30 cellular contexts compared by ENCODE assay signal in genomic region chr12:23096321-23096720, GRCh38.
"Had no signal": no experiment of that assay in that cellular context is flagged by ENCODE, and none has a peak within 500 bp of the region (broad histone marks: within the 10 kb centered on the region; RNA-seq: fewer than 3 reads in every experiment).

No MANE protein-coding gene starts in this region.

- H3K27ac ChIP-seq: ascending aorta, brain microvascular endothelial cell, epithelial cell of prostate, esophagus squamous epithelium, gastroesophageal sphincter, WERI-Rb-1 had no signal

- ATAC-seq: activated CD4-positive, CD25-positive, alpha-beta regulatory T cell treated with anti-CD3 and anti-CD28 coated beads, Interleukin-2, amount 50 U/mL, for 24 hours; activated CD8-positive, alpha-beta T cell treated with anti-CD3 and anti-CD28 coated beads for 36 hours; activated T-cell treated with anti-CD3 and anti-CD28 coated beads, Interleukin-2, amount 50 U/mL, for 4 hours; activated T-helper 17 cell treated with anti-CD3 and anti-CD28 coated beads, Interleukin-2, amount 50 U/mL, for 72 hours; effector memory CD8-positive, alpha-beta T cell; gastroesophageal sphincter; T-helper 17 cell had no signal

- FAIRE-seq: colon had no signal

- H3K4me3 ChIP-seq: ascending aorta, esophagus squamous epithelium, gastroesophageal sphincter had no signal

- DNase-seq: activated B cell treated with CpG ODN at 0.5 μM for 24 hours; activated CD4-positive, alpha-beta T cell treated with anti-CD3 and anti-CD28 coated beads for 48 hours; activated CD4-positive, alpha-beta T cell treated with anti-CD3 and anti-CD28 coated beads, Interleukin-2, amount 50 U/mL, for 1 hour; activated CD4-positive, alpha-beta T cell treated with anti-CD3 and anti-CD28 coated beads, Interleukin-2, amount 50 U/mL, for 48 hours; activated CD8-positive, alpha-beta memory T cell treated with anti-CD3 and anti-CD28 coated beads for 24 hours; activated CD8-positive, alpha-beta T cell treated with anti-CD3 and anti-CD28 coated beads for 36 hours; activated effector memory CD4-positive, alpha-beta T cell treated with Interleukin-2 at 50 U/mL for 16 hours; activated gamma-delta T cell treated with Interleukin-2 at 50 U/mL for 16 hours; activated naive CD4-positive, alpha-beta T cell treated with anti-CD3 and anti-CD28 coated beads, Interleukin-2, amount 50 U/mL, for 16 hours; activated naive CD4-positive, alpha-beta T cell treated with Interleukin-2 at 50 U/mL for 16 hours; activated T-cell treated with anti-CD3 and anti-CD28 coated beads, Interleukin-2, amount 50 U/mL, for 4 hours; amygdala; brain microvascular endothelial cell; caudate nucleus; cortex of kidney; dermis blood vessel endothelial cell; effector CD4-positive, alpha-beta T cell; effector memory CD8-positive, alpha-beta T cell; esophagus squamous epithelium; foreskin melanocyte; T-helper 1 cell; T-helper 17 cell; T1000; WERI-Rb-1 had no signal

- H3K27me3 ChIP-seq: ascending aorta, brain microvascular endothelial cell, esophagus squamous epithelium, gastroesophageal sphincter had no signal

- H3K36me3 ChIP-seq: ascending aorta, brain microvascular endothelial cell, esophagus squamous epithelium, gastroesophageal sphincter, WERI-Rb-1 had no signal

- H3K9me3 ChIP-seq: ascending aorta, esophagus squamous epithelium, gastroesophageal sphincter had no signal

- H3K4me1 ChIP-seq: ascending aorta, esophagus squamous epithelium, gastroesophageal sphincter had no signal
